In the genomic region with DNA sequence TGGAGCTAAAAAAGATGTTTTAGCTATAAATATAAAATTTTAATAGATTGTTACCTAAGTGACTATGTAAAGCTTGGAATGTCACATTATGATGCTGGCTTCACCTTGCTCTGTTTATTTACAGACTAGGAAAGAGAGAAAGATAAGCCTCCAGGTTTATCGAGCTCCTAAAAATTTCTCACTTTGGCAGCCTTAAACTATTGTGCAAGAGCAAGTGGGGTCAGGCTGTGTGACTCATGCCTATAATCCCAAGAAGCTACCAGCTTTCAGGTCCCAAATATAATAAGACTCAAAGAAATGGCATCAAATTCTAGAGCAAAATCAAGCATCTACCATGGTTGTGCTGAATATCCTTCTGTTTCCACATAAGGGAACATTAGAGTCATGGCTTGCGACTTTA, we compare ENCODE assay signal across 17 cellular contexts. TPM values are rescaled to one million over a fixed set of nuclear protein-coding genes. Genes with fewer than 3 reads are reported as not detected.
DNase-seq lines count a peak whose midpoint lies in the region; FAIRE-seq and TF ChIP-seq lines count a peak whose summit lies in the region.
"Had no signal": no experiment of that assay in that cellular context is flagged by ENCODE, and none has a peak within 500 bp of the region (broad histone marks: within the 10 kb centered on the region; RNA-seq: fewer than 3 reads in every experiment).

No MANE protein-coding gene starts in this region.

- H3K9me3 ChIP-seq in astrocyte (ENCODE audit: insufficient read depth, low read depth, low read length) = no peaks in the 10 kb centered on the region
- no peaks in the 10 kb centered on the region for H3K9me3 ChIP-seq in left ventricle myocardium inferior (replicated peaks)
- H3K9me3 ChIP-seq in Peyer's patch = no peaks in the 10 kb centered on the region
- H3K9me3 ChIP-seq: BE2C had no signal

- H3K4me1 Mint-ChIP-seq in astrocyte (ENCODE audit: low read depth, unreplicated experiment) = peaks cover 1% of the 10 kb centered on the region
- H3K4me1 Mint-ChIP-seq: activated T-helper 17 cell treated with anti-CD3 and anti-CD28 coated beads, Interleukin-2, amount 50 U/mL, for 72 hours had no signal

- H3K27me3 ChIP-seq in astrocyte (ENCODE audit: insufficient read depth, low read length) (peaks cover 5% of the 10 kb centered on the region), left ventricle myocardium inferior (ENCODE audit: low read depth) (no peaks in the 10 kb centered on the region), Peyer's patch (no peaks in the 10 kb centered on the region)

- H3K9me3 Mint-ChIP-seq in astrocyte (ENCODE audit: unreplicated experiment) = no peaks in the 10 kb centered on the region
- H3K9me3 Mint-ChIP-seq: activated T-helper 17 cell treated with anti-CD3 and anti-CD28 coated beads, Interleukin-2, amount 50 U/mL, for 72 hours; mesothelial cell of epicardium had no signal

- no peak for TF ChIP-seq CTCF in astrocyte (IDR thresholded peaks at IDR 0.05; ENCODE audit: insufficient read depth, low read depth, low read length)
- no peak for TF ChIP-seq CTCF in left ventricle myocardium inferior (IDR thresholded peaks at IDR 0.05; ENCODE audit: borderline replicate concordance)
- TF ChIP-seq CTCF in Peyer's patch (IDR thresholded peaks at IDR 0.05) = no peak

- H3K4me3 Mint-ChIP-seq in astrocyte (ENCODE audit: unreplicated experiment) = no peak overlapping the region
- H3K4me3 Mint-ChIP-seq: activated T-helper 17 cell treated with anti-CD3 and anti-CD28 coated beads, Interleukin-2, amount 50 U/mL, for 72 hours; mesothelial cell of epicardium had no signal

- H2AFZ ChIP-seq in astrocyte (ENCODE audit: low read depth, low read length) = no peak overlapping the region

- no peaks in the 10 kb centered on the region for H3K27me3 Mint-ChIP-seq in astrocyte (ENCODE audit: low read depth, unreplicated experiment)
- H3K27me3 Mint-ChIP-seq: progenitor cell of endocrine pancreas had no signal

- H3K4me1 ChIP-seq in astrocyte (ENCODE audit: insufficient read depth, low read length) (no peaks in the 10 kb centered on the region), left ventricle myocardium inferior (peaks cover 40% of the 10 kb centered on the region), Peyer's patch (no peaks in the 10 kb centered on the region)
- H3K4me1 ChIP-seq: BE2C had no signal

- no peak overlapping the region for H3K27ac Mint-ChIP-seq in astrocyte (ENCODE audit: unreplicated experiment)
- H3K27ac Mint-ChIP-seq: activated T-helper 17 cell treated with anti-CD3 and anti-CD28 coated beads, Interleukin-2, amount 50 U/mL, for 72 hours; mesothelial cell of epicardium; progenitor cell of endocrine pancreas had no signal

- H3K27ac ChIP-seq in astrocyte (ENCODE audit: low read depth, low read length) (no peak overlapping the region), left ventricle myocardium inferior (replicated peaks) (peak overlapping the region; percentile 40), Peyer's patch (no peak overlapping the region)

- no peaks in the 10 kb centered on the region for H3K36me3 ChIP-seq in astrocyte (ENCODE audit: insufficient read depth, low read length)
- H3K36me3 ChIP-seq in left ventricle myocardium inferior = no peaks in the 10 kb centered on the region
- no peaks in the 10 kb centered on the region for H3K36me3 ChIP-seq in Peyer's patch
- H3K36me3 ChIP-seq: BE2C had no signal

- FAIRE-seq in astrocyte (lab: Jason Lieb, UNC) = no peak
- no peak for FAIRE-seq in GM19239 (lab: Jason Lieb, UNC)

- H3K9ac ChIP-seq in astrocyte (ENCODE audit: low read length) = no peak overlapping the region

- H4K20me1 ChIP-seq in astrocyte (ENCODE audit: insufficient read depth, low read length) = no peaks in the 10 kb centered on the region

- no peaks in the 10 kb centered on the region for H3K79me2 ChIP-seq in astrocyte (ENCODE audit: insufficient read depth, low read length)

- TF ChIP-seq POLR2A in Peyer's patch (IDR thresholded peaks at IDR 0.05) = no peak

- H3K4me2 ChIP-seq in astrocyte (ENCODE audit: low read length) = no peak overlapping the region

- H3K4me3 ChIP-seq in astrocyte (ENCODE audit: insufficient read depth, low read depth, low read length) (no peak overlapping the region), left ventricle myocardium inferior (no peak overlapping the region), Peyer's patch (no peak overlapping the region)

- intact Hi-C loops in left ventricle myocardium inferior (cut with micrococcal nuclease) = no loop called here

- H3K36me3 Mint-ChIP-seq in astrocyte (ENCODE audit: low read depth, unreplicated experiment) = no peaks in the 10 kb centered on the region
- H3K36me3 Mint-ChIP-seq: mesothelial cell of epicardium had no signal

- DNase-seq in AG08396 (ENCODE audit: low spot score) (peak; percentile 10), LHCN-M2 (ENCODE audit: low read depth) (peak; percentile 32), astrocyte (ENCODE audit: low read depth) (peak; percentile 11), left ventricle myocardium inferior (no peak), NCI-H1436 treated with DMSO at 0.1 percent for 48 hours (lab: John Stamatoyannopoulos, UW) (no peak), Peyer's patch (no peak), NCI-H2196 (lab: John Stamatoyannopoulos, UW; ENCODE audit: unreplicated experiment) (no peak), GM19239 (ENCODE audit: insufficient read length, low spot score) (no peak)
- DNase-seq: activated CD4-positive, alpha-beta T cell treated with anti-CD3 and anti-CD28 coated beads, Interleukin-2, amount 50 U/mL, for 4 hours; BE2C; OCI-M1; stimulated activated CD4-positive, alpha-beta T cell treated with anti-CD3 and anti-CD28 coated beads, Interleukin-2, amount 100 ng/mL, for 48 hours; stimulated activated naive CD4-positive, alpha-beta T cell had no signal

RNA-seq across cellular contexts. Expression of gene PRSS54, which starts 34.3 kb away (rescaled TPM):
- not detected in 2 replicates for total RNA-seq in LHCN-M2 (2014; rRNA removed)
- not detected for polyA plus RNA-seq in LHCN-M2 (2012)
- total RNA-seq in astrocyte = not detected in 2 replicates
- not detected for total RNA-seq in left ventricle myocardium inferior
- not detected for total RNA-seq in Peyer's patch
- total RNA-seq: activated T-helper 17 cell treated with anti-CD3 and anti-CD28 coated beads, Interleukin-2, amount 50 U/mL, for 72 hours; mesothelial cell of epicardium; progenitor cell of endocrine pancreas; T-helper 2 cell treated with Interferon-gamma antibody and Interleukin-4, amounts not matched to agents 100 ng/mL and 5 ng/mL, for 36 hours had no signal

Comparison
In these comparisons a context has a peak if more than half of its experiments do, and no peak if none do; other contexts are left out.
1. DNase-seq: peak in AG08396 (single experiment), LHCN-M2 (single experiment) and astrocyte (single experiment); none in left ventricle myocardium inferior (single experiment), NCI-H1436 treated with DMSO at 0.1 percent for 48 hours (single experiment), Peyer's patch (0 of 3), NCI-H2196 (single experiment) and GM19239 (single experiment).